In genomic region chr10:112216151-112216550, GRCh38 we compare ENCODE assay signal across 1 cellular context.
TF ChIP-seq lines count a peak whose summit lies in the region.

No MANE protein-coding gene starts in this region.

TF ChIP-seq in IMR-90, 13 proteins besides CTCF, POLR2A, EP300 and RAD21 (continued from another document):
- TF ChIP-seq ELK1 (IDR thresholded peaks at IDR 0.05; ENCODE audit: borderline replicate concordance, low read depth, low read length) (no peak), BHLHE40 (IDR thresholded peaks at IDR 0.05; ENCODE audit: low read depth, low read length) (no peak), MXI1 (IDR thresholded peaks at IDR 0.05; ENCODE audit: borderline replicate concordance, low read depth, low read length) (no peak), CEBPB (IDR thresholded peaks at IDR 0.05; ENCODE audit: low read depth, low read length) (no peak)
- TF ChIP-seq, protein P1, sequence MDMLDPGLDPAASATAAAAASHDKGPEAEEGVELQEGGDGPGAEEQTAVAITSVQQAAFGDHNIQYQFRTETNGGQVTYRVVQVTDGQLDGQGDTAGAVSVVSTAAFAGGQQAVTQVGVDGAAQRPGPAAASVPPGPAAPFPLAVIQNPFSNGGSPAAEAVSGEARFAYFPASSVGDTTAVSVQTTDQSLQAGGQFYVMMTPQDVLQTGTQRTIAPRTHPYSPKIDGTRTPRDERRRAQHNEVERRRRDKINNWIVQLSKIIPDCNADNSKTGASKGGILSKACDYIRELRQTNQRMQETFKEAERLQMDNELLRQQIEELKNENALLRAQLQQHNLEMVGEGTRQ (IDR thresholded peaks at IDR 0.05; ENCODE audit: low read depth, low read length): no peak
